ENCODE assay signal across 10 cellular contexts in genomic region chr20:50636601-50637539, GRCh38. TPM values are rescaled to one million over a fixed set of nuclear protein-coding genes. Genes with fewer than 3 reads are reported as not detected.
A peak's percentile ranks its signal among the peaks of the same experiment; 100 is the strongest.
DNase-seq lines count a peak whose midpoint lies in the region; ATAC-seq and TF ChIP-seq lines count a peak whose summit lies in the region.
"Had no signal": no experiment of that assay in that cellular context is flagged by ENCODE, and none has a peak within 500 bp of the region (broad histone marks: within the 10 kb centered on the region; RNA-seq: fewer than 3 reads in every experiment).

No MANE protein-coding gene starts in this region.

- H3K36me3 Mint-ChIP-seq in nephron progenitor cell (ENCODE audit: low read depth) = no peaks in the 10 kb centered on the region
- no peaks in the 10 kb centered on the region for H3K36me3 Mint-ChIP-seq in stimulated activated memory B cell treated with anti-CD40 and anti-IgM and Interleukin-4, amounts not matched to agents 10 μg/mL and 1 μg/mL and 100 μg/mL, for 72 hours

- DNase-seq in AG08396 (ENCODE audit: low spot score) = peak; percentile 36
- DNase-seq in PC-9 = peak in 1 of 2 experiments; percentile 24
- DNase-seq in esophagus squamous epithelium (lab: John Stamatoyannopoulos, UW) = no peak
- no peak for DNase-seq in nephron progenitor cell
- no peak for DNase-seq in NCI-H2081 (lab: John Stamatoyannopoulos, UW)
- DNase-seq in DMS79 treated with DMSO at 0.1 percent for 48 hours (lab: John Stamatoyannopoulos, UW) = no peak
- no peak for DNase-seq in 8988T

- no peaks in the 10 kb centered on the region for H3K9me3 Mint-ChIP-seq in nephron progenitor cell
- H3K9me3 Mint-ChIP-seq in stimulated activated memory B cell treated with anti-CD40 and anti-IgM and Interleukin-4, amounts not matched to agents 10 μg/mL and 1 μg/mL and 100 μg/mL, for 72 hours = no peaks in the 10 kb centered on the region
- H3K9me3 Mint-ChIP-seq: activated naive CD8-positive, alpha-beta T cell treated with anti-CD3 and anti-CD28 coated beads, Interleukin-2, amount 50 U/mL, for 24 hours had no signal

- H3K4me2 ChIP-seq in PC-9 = peak overlapping the region; percentile 70

- peak overlapping the region; percentile 59 for H3K4me3 Mint-ChIP-seq in nephron progenitor cell
- no peak overlapping the region for H3K4me3 Mint-ChIP-seq in stimulated activated memory B cell treated with anti-CD40 and anti-IgM and Interleukin-4, amounts not matched to agents 10 μg/mL and 1 μg/mL and 100 μg/mL, for 72 hours
- H3K4me3 Mint-ChIP-seq: activated naive CD8-positive, alpha-beta T cell treated with anti-CD3 and anti-CD28 coated beads, Interleukin-2, amount 50 U/mL, for 24 hours had no signal

- H3K79me2 ChIP-seq in PC-9 (ENCODE audit: low read depth) = no peaks in the 10 kb centered on the region

- CTCF ChIA-PET in PC-9 (lab: Charles Lee) = interaction anchor here (1.2 to 1.3 kb wide), 2 partner anchors 18 to 93 kb away, joined by 3 to 7 read pairs; no protein-coding TSS in a partner anchor

- no peak for TF ChIP-seq POLR2A in esophagus squamous epithelium (IDR thresholded peaks at IDR 0.05)

- no TSS peak for BruUV-seq in PC-9 (replicated peaks; lab: Mats Ljungman, UMichigan)

- H3K27me3 Mint-ChIP-seq in nephron progenitor cell (ENCODE audit: low read depth, poor library complexity) = no peaks in the 10 kb centered on the region
- peaks cover 51% of the 10 kb centered on the region for H3K27me3 Mint-ChIP-seq in stimulated activated memory B cell treated with anti-CD40 and anti-IgM and Interleukin-4, amounts not matched to agents 10 μg/mL and 1 μg/mL and 100 μg/mL, for 72 hours

- H3K27ac Mint-ChIP-seq in nephron progenitor cell = peak overlapping the region; percentile 91
- H3K27ac Mint-ChIP-seq in stimulated activated memory B cell treated with anti-CD40 and anti-IgM and Interleukin-4, amounts not matched to agents 10 μg/mL and 1 μg/mL and 100 μg/mL, for 72 hours = no peak overlapping the region
- H3K27ac Mint-ChIP-seq: activated naive CD8-positive, alpha-beta T cell treated with anti-CD3 and anti-CD28 coated beads, Interleukin-2, amount 50 U/mL, for 24 hours had no signal

- H3K27me3 ChIP-seq in PC-9 (ENCODE audit: insufficient read depth, low read depth) = no peaks in the 10 kb centered on the region
- H3K27me3 ChIP-seq in esophagus squamous epithelium = no peaks in the 10 kb centered on the region

- H3K4me1 ChIP-seq in PC-9 (replicated peaks; ENCODE audit: insufficient read depth) (peaks cover 41% of the 10 kb centered on the region), esophagus squamous epithelium (peaks cover 17 to 40% (median 19%) of the 10 kb centered on the region in 3 donors)

- TF ChIP-seq CTCF in PC-9 (conservative IDR thresholded peaks at IDR 0.05) (no peak), esophagus squamous epithelium (IDR thresholded peaks at IDR 0.05) (no peak), nephron progenitor cell (IDR thresholded peaks at IDR 0.05) (no peak)

- intact Hi-C loops in PC-9 (cut with micrococcal nuclease; ENCODE audit: unreplicated experiment) = loop anchor here (5.0 kb wide), 1 partner anchor 150 kb away; no protein-coding TSS in a partner anchor
- intact Hi-C loops in esophagus squamous epithelium (cut with DNase I) = no loop called here

- peaks cover 66% of the 10 kb centered on the region for H3K4me1 Mint-ChIP-seq in nephron progenitor cell
- peaks cover 6% of the 10 kb centered on the region for H3K4me1 Mint-ChIP-seq in stimulated activated memory B cell treated with anti-CD40 and anti-IgM and Interleukin-4, amounts not matched to agents 10 μg/mL and 1 μg/mL and 100 μg/mL, for 72 hours
- H3K4me1 Mint-ChIP-seq: activated naive CD8-positive, alpha-beta T cell treated with anti-CD3 and anti-CD28 coated beads, Interleukin-2, amount 50 U/mL, for 24 hours had no signal

- H3K4me3 ChIP-seq in PC-9 = peak overlapping the region; percentile 42; the same call in 1 of the 2 replicates
- H3K4me3 ChIP-seq in esophagus squamous epithelium = no peak overlapping the region
- H3K4me3 ChIP-seq: spleen had no signal

- no peak overlapping the region for H2AFZ ChIP-seq in PC-9

- POLR2A ChIA-PET in PC-9 (lab: Charles Lee; ENCODE audit: unreplicated experiment) = no interaction called here

- no peak for ATAC-seq in stimulated activated memory B cell treated with anti-CD40 and anti-IgM and Interleukin-4, amounts not matched to agents 10 μg/mL and 1 μg/mL and 100 μg/mL, for 72 hours

- H3K36me3 ChIP-seq in PC-9 (ENCODE audit: low read depth) (no peaks in the 10 kb centered on the region), esophagus squamous epithelium (no peaks in the 10 kb centered on the region)
- H3K36me3 ChIP-seq: spleen had no signal

- 50 to 59% methylated on average over 9 to 11 of the region's 22 CpGs for WGBS in esophagus squamous epithelium, 2 donors

- H3K27ac ChIP-seq in PC-9 (no peak overlapping the region), esophagus squamous epithelium (peak overlapping the region; percentile 17 to 77 (median 66))

- H3K9me3 ChIP-seq in PC-9 (ENCODE audit: insufficient read depth, low read depth) (no peaks in the 10 kb centered on the region), esophagus squamous epithelium (no peaks in the 10 kb centered on the region)
- H3K9me3 ChIP-seq: spleen had no signal

- H3F3A ChIP-seq in PC-9 (ENCODE audit: insufficient read depth, low read depth) = peaks cover 33% of the 10 kb centered on the region; the same call in 1 of the 2 replicates

- no peaks in the 10 kb centered on the region for H3K9me2 ChIP-seq in PC-9 (ENCODE audit: insufficient read depth)

- H4K20me1 ChIP-seq in PC-9 (ENCODE audit: insufficient read depth) = no peaks in the 10 kb centered on the region

RNA-seq across cellular contexts. Expression of gene RIPOR3, which starts 54.5 kb away (rescaled TPM):
- 4.1 and 6.3 TPM in 2 replicates for total RNA-seq in PC-9 (2021)
- 1 to 10 TPM; 1.3 to 9.7 (median 3.3) TPM for total RNA-seq in esophagus squamous epithelium
